In the genomic region with DNA sequence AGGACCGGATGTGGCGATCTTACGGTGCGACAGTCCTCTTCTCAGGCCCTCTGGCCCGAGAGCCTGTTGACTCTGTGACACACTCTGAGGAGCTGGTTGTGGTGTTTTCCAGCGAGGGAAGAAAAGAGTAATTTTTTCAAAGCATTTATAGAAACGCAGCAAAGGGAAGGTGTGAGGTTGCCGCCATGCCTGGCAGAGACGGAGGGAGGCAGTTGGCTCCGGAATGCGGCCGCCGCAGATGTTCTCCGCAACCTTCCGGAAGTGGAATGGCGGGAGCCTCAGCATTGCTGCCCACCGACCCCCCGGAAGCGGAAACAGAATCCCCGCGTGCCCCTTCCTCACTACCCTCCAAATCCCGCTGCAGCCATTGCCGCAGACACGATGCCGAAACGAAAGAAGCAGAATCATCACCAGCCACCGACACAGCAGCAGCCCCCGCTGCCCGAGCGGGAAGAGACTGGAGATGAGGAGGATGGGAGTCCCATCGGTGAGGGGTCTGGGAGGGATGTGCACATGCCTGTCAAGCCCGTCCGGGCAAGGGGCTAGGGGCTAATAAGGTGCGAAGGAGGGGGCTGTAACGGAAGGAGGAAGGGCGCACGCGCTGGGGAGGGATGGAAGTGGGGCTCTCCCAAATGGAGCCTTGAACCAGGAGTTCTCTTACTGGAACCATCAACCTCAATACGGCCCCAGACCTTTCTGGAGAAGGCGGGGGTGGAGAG, we compare ENCODE assay signal across 8 cellular contexts. TPM values are rescaled to one million over a fixed set of nuclear protein-coding genes. Genes with fewer than 3 reads are reported as not detected.
DNase-seq lines count a peak whose midpoint lies in the region; ATAC-seq and TF ChIP-seq lines count a peak whose summit lies in the region.

Gene PRR3, plus strand, starts transcription at position 332 of the 719 bp plus-strand sequence. Its CDS starts 50 bp downstream, at position 382.

- H3K4me3 ChIP-seq in DND-41 (ENCODE audit: low read depth in 1 of 2, low read length in 2 of 2) (peak within 1 kb of the TSS; percentile 26 to 62), Panc1 (ENCODE audit: low read depth in 2 of 2, low read length in 2 of 2) (peak within 1 kb of the TSS; percentile 80 to 100), fibroblast of lung (replicated peaks in 1 of 4; ENCODE audit: control extremely low read depth in 1 of 4, insufficient read depth in 1 of 4, low read depth in 3 of 4, low read length in 4 of 4) (peak within 1 kb of the TSS; percentile 89 to 100 (median 93))

- H3K27me3 ChIP-seq in DND-41 (ENCODE audit: insufficient read depth, low read length, poor library complexity) (no peaks in the 10 kb centered on the region), Panc1 (ENCODE audit: control insufficient read depth, insufficient read depth, low read length) (no peaks in the 10 kb centered on the region), fibroblast of lung (ENCODE audit: control insufficient read depth, insufficient read depth, low read length) (no peaks in the 10 kb centered on the region)

- intact Hi-C loops in Panc1 (cut with micrococcal nuclease; ENCODE audit: unreplicated experiment) = no loop called here
- intact Hi-C loops in natural killer cell (cut with micrococcal nuclease) = loop anchor here (1.0 kb wide), 3 partner anchors 14 to 160 kb away; partner anchors contain the start of genes ABCF1, MDC1, MRPS18B and PPP1R10

- CTCF ChIA-PET in Panc1 (lab: Charles Lee) = no interaction called here

- TF ChIP-seq CTCF in DND-41 (IDR thresholded peaks at IDR 0.05; ENCODE audit: borderline replicate concordance, extremely low read depth, low read length, poor library complexity, severe bottlenecking) (no peak), Panc1 (IDR thresholded peaks at IDR 0.05) (no peak), fibroblast of lung (conservative IDR thresholded peaks at IDR 0.05 in 1 of 2, IDR thresholded peaks at IDR 0.05 in 1 of 2; ENCODE audit: low read depth in 1 of 2, low read length in 2 of 2) (no peak), natural killer cell (IDR thresholded peaks at IDR 0.05) (no peak)

- peak within 1 kb of the TSS; percentile 95 for H3K4me2 ChIP-seq in DND-41 (ENCODE audit: insufficient read depth, low read length)
- peak within 1 kb of the TSS; percentile 93 for H3K4me2 ChIP-seq in fibroblast of lung (ENCODE audit: extremely low read depth, insufficient read depth, low read length)

- in situ Hi-C loops in Panc1 (cut with HindIII; ENCODE audit: low pct_unique_long_range_greater_than_20kb, low sequenced_read_pairs) = no loop called here

- H3K27me3 Mint-ChIP-seq in natural killer cell (ENCODE audit: low read depth in 2 of 2) = no peaks in the 10 kb centered on the region
- no peaks in the 10 kb centered on the region for H3K27me3 Mint-ChIP-seq in stimulated activated naive CD8-positive, alpha-beta T cell treated with anti-CD3 and anti-CD28 coated beads, Interleukin-15, amount 100 ng/mL, for 72 hours

- H4K20me1 ChIP-seq in DND-41 (ENCODE audit: insufficient read depth, low read length) (peaks cover 16% of the 10 kb centered on the region; the same call in 1 of the 2 replicates), fibroblast of lung (ENCODE audit: control insufficient read depth, extremely low read depth, insufficient read depth, low read length) (no peaks in the 10 kb centered on the region)

- peaks cover 35 to 54% of the 10 kb centered on the region in 2 donors for H3K4me1 Mint-ChIP-seq in natural killer cell
- H3K4me1 Mint-ChIP-seq in stimulated activated naive CD8-positive, alpha-beta T cell treated with anti-CD3 and anti-CD28 coated beads, Interleukin-15, amount 100 ng/mL, for 72 hours = peaks cover 68% of the 10 kb centered on the region

- H3K4me1 ChIP-seq in DND-41 (ENCODE audit: insufficient read depth, low read length) (peaks cover 31% of the 10 kb centered on the region), Panc1 (ENCODE audit: control insufficient read depth, insufficient read depth, low read length) (peaks cover 9% of the 10 kb centered on the region; the same call in 1 of the 2 replicates), fibroblast of lung (ENCODE audit: control insufficient read depth, extremely low read depth, insufficient read depth, low read length) (no peaks in the 10 kb centered on the region)

- peak within 1 kb of the TSS; percentile 80 for H3K27ac ChIP-seq in DND-41 (ENCODE audit: low read length)
- H3K27ac ChIP-seq in Panc1 (ENCODE audit: low read length) = peak within 1 kb of the TSS; percentile 98
- H3K27ac ChIP-seq in fibroblast of lung (ENCODE audit: insufficient read depth, low read length) = peak within 1 kb of the TSS; percentile 99

- H3K4me3 Mint-ChIP-seq in natural killer cell = peak within 1 kb of the TSS; percentile 98
- H3K4me3 Mint-ChIP-seq in stimulated activated naive CD8-positive, alpha-beta T cell treated with anti-CD3 and anti-CD28 coated beads, Interleukin-15, amount 100 ng/mL, for 72 hours = peak within 1 kb of the TSS; percentile 89 to 95

- H3K9me3 Mint-ChIP-seq in natural killer cell = no peaks in the 10 kb centered on the region
- no peaks in the 10 kb centered on the region for H3K9me3 Mint-ChIP-seq in stimulated activated naive CD8-positive, alpha-beta T cell treated with anti-CD3 and anti-CD28 coated beads, Interleukin-15, amount 100 ng/mL, for 72 hours

- peaks cover 1% of the 10 kb centered on the region for H3K36me3 Mint-ChIP-seq in natural killer cell

- no TSS peak for BruUV-seq in Panc1 (replicated peaks; lab: Mats Ljungman, UMichigan)

- H3K79me2 ChIP-seq in DND-41 (ENCODE audit: insufficient read depth, low read length) (peaks cover 31% of the 10 kb centered on the region), fibroblast of lung (ENCODE audit: control insufficient read depth, insufficient read depth, low read length) (peaks cover 16% of the 10 kb centered on the region)

- H3K36me3 ChIP-seq in DND-41 (ENCODE audit: insufficient read depth, low read length) (peaks cover 53% of the 10 kb centered on the region), Panc1 (ENCODE audit: control insufficient read depth, insufficient read depth, low read length) (peaks cover 8% of the 10 kb centered on the region), fibroblast of lung (ENCODE audit: control insufficient read depth, insufficient read depth, low read length) (peaks cover 15% of the 10 kb centered on the region)

- DNase-seq in DND-41 (peak; percentile 94), KG1 (lab: John Stamatoyannopoulos, UW) (peak; percentile 87), Panc1 (ENCODE audit: low read depth, low spot score) (no peak), activated T-helper 1 cell treated with Interleukin-2 at 50 U/mL for 16 hours (ENCODE audit: low read depth) (peak; percentile 58), fibroblast of lung (ENCODE audit: low read depth in 2 of 2) (peak; percentile 84 to 94), natural killer cell (no peak)
- DNase-seq in stimulated activated naive CD8-positive, alpha-beta T cell treated with anti-CD3 and anti-CD28 coated beads, Interleukin-15, amount 100 ng/mL, for 72 hours = peak in 1 of 2 donors; percentile 90

- ATAC-seq in DND-41 (ENCODE audit: insufficient read depth, low read depth) (peak; percentile 76), GM21723 (IDR thresholded peaks at IDR 0.05; ENCODE audit: unreplicated experiment) (peak; percentile 65), Panc1 (peak; percentile 87), natural killer cell (peak; percentile 63 to 77 (median 67))
- ATAC-seq in stimulated activated naive CD8-positive, alpha-beta T cell treated with anti-CD3 and anti-CD28 coated beads, Interleukin-15, amount 100 ng/mL, for 72 hours = peak; percentile 87

- H3K9ac ChIP-seq in DND-41 (ENCODE audit: low read depth, low read length) (peak within 1 kb of the TSS; percentile 64), fibroblast of lung (ENCODE audit: insufficient read depth, low read length) (peak within 1 kb of the TSS; percentile 98)

- peak within 1 kb of the TSS; percentile 98 to 100 for H3K27ac Mint-ChIP-seq in natural killer cell
- peak within 1 kb of the TSS; percentile 98 to 99 for H3K27ac Mint-ChIP-seq in stimulated activated naive CD8-positive, alpha-beta T cell treated with anti-CD3 and anti-CD28 coated beads, Interleukin-15, amount 100 ng/mL, for 72 hours

- POLR2A ChIA-PET in Panc1 (lab: Charles Lee) = interaction anchor here (0.6 to 1.7 kb wide), 3 partner anchors 9 to 31 kb away, joined by 3 to 6 read pairs (median 5); no protein-coding TSS in a partner anchor

- H3K9me3 ChIP-seq in DND-41 (ENCODE audit: insufficient read depth, low read length, severe bottlenecking) (no peaks in the 10 kb centered on the region), Panc1 (ENCODE audit: control insufficient read depth, insufficient read depth, low read depth, low read length) (no peaks in the 10 kb centered on the region), fibroblast of lung (ENCODE audit: control insufficient read depth, insufficient read depth, low read depth, low read length) (no peaks in the 10 kb centered on the region)

- H2AFZ ChIP-seq in DND-41 (ENCODE audit: low read depth, low read length) (peak within 1 kb of the TSS; percentile 66), fibroblast of lung (ENCODE audit: low read length) (peak within 1 kb of the TSS; percentile 74)

RNA-seq across cellular contexts. Expression of gene PRR3, which starts in this region (rescaled TPM):
- total RNA-seq in Panc1 (2021; ENCODE audit: unreplicated experiment) = 16.5 TPM
- polyA plus RNA-seq in Panc1 (2012; ENCODE audit: insufficient read length) = 14.0 TPM
- total RNA-seq in fibroblast of lung = 5.1 and 6.6 TPM in 2 replicates
- 19.0 and 23.2 TPM in 2 replicates for polyA plus RNA-seq in fibroblast of lung
- polyA plus RNA-seq in fibroblast of lung (2012) = 11.1 and 12.7 TPM in 2 replicates
- 29.1 and 35.8 TPM in 2 replicates for polyA minus RNA-seq in fibroblast of lung (ENCODE audit: low replicate concordance)
- total RNA-seq in natural killer cell = 10 to 100 TPM in 2 of 3 donors, 1 to 10 TPM in 1; 9.5 to 14.8 (median 13.9) TPM

Comparison
In these comparisons a context has a peak if more than half of its experiments do, and no peak if none do; other contexts are left out.
1. DNase-seq: peak in DND-41 (single experiment), KG1 (single experiment), activated T-helper 1 cell treated with Interleukin-2 at 50 U/mL for 16 hours (single experiment) and fibroblast of lung (2 of 2); none in Panc1 (single experiment) and natural killer cell (single experiment).
2. Peak in every context shown above with its lines, with median percentiles within 50 percentile points of each other: ATAC-seq, H3K27ac ChIP-seq and H3K4me3 ChIP-seq.